Comparison of ENCODE assay signal across 11 cellular contexts in the genomic region with DNA sequence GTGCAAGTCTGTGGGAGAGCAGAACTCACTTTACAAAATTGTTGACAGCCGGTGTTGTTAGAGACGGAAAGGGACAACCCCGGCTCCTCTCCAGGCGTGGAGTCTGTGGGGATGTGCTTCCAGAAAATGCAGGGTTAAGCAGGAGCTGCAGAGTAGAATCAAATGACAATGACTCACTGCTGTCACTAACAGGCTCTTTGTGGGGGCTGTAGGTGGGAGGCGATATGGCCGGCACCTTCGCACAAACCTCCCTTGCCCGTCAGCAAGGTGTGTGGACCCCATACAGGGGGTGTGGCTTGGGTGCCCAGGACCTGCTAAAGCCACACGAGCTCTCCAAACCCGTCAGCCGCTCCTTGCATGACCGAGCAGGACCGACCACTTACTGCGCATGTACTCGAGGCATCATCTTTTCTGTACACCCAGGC. TPM values are rescaled to one million over a fixed set of nuclear protein-coding genes. Genes with fewer than 3 reads are reported as not detected.
DNase-seq lines count a peak whose midpoint lies in the region; ATAC-seq and TF ChIP-seq lines count a peak whose summit lies in the region.
"Had no signal": no experiment of that assay in that cellular context is flagged by ENCODE, and none has a peak within 500 bp of the region (broad histone marks: within the 10 kb centered on the region; RNA-seq: fewer than 3 reads in every experiment).

No MANE protein-coding gene starts in this region.

- POLR2A ChIA-PET in IMR-90 (lab: Charles Lee; ENCODE audit: unreplicated experiment), result no interaction called here

- H3K4me2 ChIP-seq in IMR-90 (ENCODE audit: low read depth, low read length), result no peak overlapping the region

- BruUV-seq in IMR-90 (replicated peaks; lab: Mats Ljungman, UMichigan), result no TSS peak

- TF ChIP-seq CTCF in IMR-90 (conservative IDR thresholded peaks at IDR 0.05; ENCODE audit: low read depth, low read length) (no peak), dorsolateral prefrontal cortex (IDR thresholded peaks at IDR 0.05 in 54 of 56, conservative IDR thresholded peaks at IDR 0.05 in 2 of 56; ENCODE audit: low read depth in 1 of 56, partially characterized antibody in 56 of 56) (no peak), liver (IDR thresholded peaks at IDR 0.05; ENCODE audit: low read depth, low read length, missing input control) (no peak), GM13976 (IDR thresholded peaks at IDR 0.05; ENCODE audit: borderline replicate concordance, control extremely low read depth, extremely low read depth, insufficient read depth, missing control alignments) (no peak)

- CTCF ChIA-PET in IMR-90 (lab: Yijun Ruan, JAX), result no interaction called here

- no peak for TF ChIP-seq POLR2A in IMR-90 (IDR thresholded peaks at IDR 0.05; ENCODE audit: low read depth, low read length)

- intact Hi-C loops in IMR-90 (cut with micrococcal nuclease) (no loop called here), dorsolateral prefrontal cortex (cut with DNase I) (no loop called here)

- peak overlapping the region; percentile 45 for H2AFZ ChIP-seq in IMR-90 (replicated peaks; ENCODE audit: low read length, poor library complexity)

- H3K4me3 ChIP-seq in IMR-90 (ENCODE audit: insufficient read depth, low read depth, low read length) (no peak overlapping the region), dorsolateral prefrontal cortex (peak overlapping the region in 38 of 59 donors; percentile 1 to 49 (median 20)), liver (ENCODE audit: low read depth in 1 of 3, low read length in 3 of 3) (peak overlapping the region in 1 of 3 donors; percentile 4), stomach smooth muscle (ENCODE audit: low read length in 2 of 2) (peak overlapping the region; percentile 11 to 52)
- H3K4me3 ChIP-seq: upper lobe of left lung had no signal

- H3K14ac ChIP-seq in IMR-90 (replicated peaks; ENCODE audit: low read depth, low read length), result no peak overlapping the region

- H3K79me1 ChIP-seq in IMR-90 (ENCODE audit: low read depth in 1 of 2, low read length in 2 of 2), result peaks cover 1 to 11% of the 10 kb centered on the region in 2 experiments; a peak in 3 of 4 replicates

- no peak overlapping the region for H2BK15ac ChIP-seq in IMR-90 (ENCODE audit: low read depth, low read length)

- H2BK120ac ChIP-seq in IMR-90 (ENCODE audit: low read depth, low read length), result no peak overlapping the region

- H3K23ac ChIP-seq in IMR-90 (ENCODE audit: low read depth, low read length), result no peak overlapping the region

- H2AK5ac ChIP-seq in IMR-90 (ENCODE audit: low read depth, low read length), result no peak overlapping the region

- no peak overlapping the region for H4K91ac ChIP-seq in IMR-90 (ENCODE audit: insufficient read depth, low read depth, low read length)

- H3K27me3 ChIP-seq in IMR-90 (ENCODE audit: control insufficient read depth, insufficient read depth, low read length) (no peaks in the 10 kb centered on the region), dorsolateral prefrontal cortex (no peaks in the 10 kb centered on the region), liver (ENCODE audit: control insufficient read depth in 4 of 4, insufficient read depth in 4 of 4, low read length in 3 of 4) (no peaks in the 10 kb centered on the region), stomach smooth muscle (ENCODE audit: control insufficient read depth in 1 of 2, insufficient read depth in 2 of 2, low read length in 2 of 2) (no peaks in the 10 kb centered on the region)
- H3K27me3 ChIP-seq: upper lobe of left lung had no signal

- dilution Hi-C loops in IMR-90 (cut with HindIII; ENCODE audit: low sequenced_read_pairs, unreplicated experiment), result no loop called here

- peak; percentile 34 for DNase-seq in IMR-90
- DNase-seq in dorsolateral prefrontal cortex, result peak in 3 of 10 donors; percentile 52 to 72 (median 55)
- no peak for DNase-seq in activated CD4-positive, alpha-beta T cell treated with anti-CD3 and anti-CD28 coated beads for 48 hours
- no peak for DNase-seq in GM13976 (ENCODE audit: low spot score)
- DNase-seq: activated naive CD8-positive, alpha-beta T cell treated with anti-CD3 and anti-CD28 coated beads, Interleukin-2, amount 10 ng/mL, durations not matched to agents 7 days and 5 days; NCI-H187 had no signal

- peaks cover 9% of the 10 kb centered on the region; the same call in 1 of the 2 replicates for H3K9me1 ChIP-seq in IMR-90 (ENCODE audit: insufficient read depth, low read length)

- no peak overlapping the region for H4K8ac ChIP-seq in IMR-90 (ENCODE audit: low read depth in 2 of 2, low read length in 2 of 2)

- H3K18ac ChIP-seq in IMR-90 (ENCODE audit: low read depth, low read length), result no peak overlapping the region

- ATAC-seq in IMR-90 (ENCODE audit: low read depth) (peak; percentile 45), HG03108 (IDR thresholded peaks at IDR 0.05; ENCODE audit: unreplicated experiment) (no peak), HG02852 (IDR thresholded peaks at IDR 0.05; ENCODE audit: unreplicated experiment) (no peak)

- H3K56ac ChIP-seq in IMR-90 (ENCODE audit: extremely low read depth, insufficient read depth, low read length), result no peak overlapping the region

- H4K20me1 ChIP-seq in IMR-90 (ENCODE audit: insufficient read depth, low read length), result peaks cover 7% of the 10 kb centered on the region

- no peak overlapping the region for H4K5ac ChIP-seq in IMR-90 (ENCODE audit: low read depth, low read length)

- 40% methylated on average over 1 of the region's 15 CpGs; no CpG with 5 or more reads in 1 of the 2 experiments for WGBS in IMR-90 (ENCODE audit: extremely low coverage in 2 of 2, insufficient read length in 1 of 2), 2 experiments
- 30% methylated on average over 15 of the region's 15 CpGs for WGBS in liver

- H3K27ac ChIP-seq in IMR-90 (ENCODE audit: insufficient read depth, low read length), result no peak overlapping the region
- H3K27ac ChIP-seq in dorsolateral prefrontal cortex, result peak overlapping the region; percentile 24 to 99 (median 88)
- peak overlapping the region; percentile 86 to 94 for H3K27ac ChIP-seq in liver (ENCODE audit: low read depth in 1 of 2, low read length in 2 of 2)
- peak overlapping the region; percentile 90 for H3K27ac ChIP-seq in stomach smooth muscle (ENCODE audit: low read length)

- H3K4me1 ChIP-seq in IMR-90 (ENCODE audit: control insufficient read depth, insufficient read depth, low read length) (peaks cover 18% of the 10 kb centered on the region), liver (ENCODE audit: control insufficient read depth in 4 of 4, insufficient read depth in 4 of 4, low read length in 3 of 4) (peaks cover 22 to 63% (median 56%) of the 10 kb centered on the region in 4 donors), stomach smooth muscle (ENCODE audit: control insufficient read depth, insufficient read depth, low read length) (peaks cover 71% of the 10 kb centered on the region)

- peak overlapping the region; percentile 26 for H2AK9ac ChIP-seq in IMR-90 (replicated peaks; ENCODE audit: low read depth, low read length, poor library complexity)

- no peaks in the 10 kb centered on the region for H3K9me3 ChIP-seq in IMR-90 (ENCODE audit: control insufficient read depth, insufficient read depth, low read length)
- H3K9me3 ChIP-seq in liver (ENCODE audit: control insufficient read depth in 4 of 4, low read length in 3 of 4), result no peaks in the 10 kb centered on the region
- no peaks in the 10 kb centered on the region for H3K9me3 ChIP-seq in stomach smooth muscle (ENCODE audit: control insufficient read depth in 2 of 2, low read length in 2 of 2)
- H3K9me3 ChIP-seq: upper lobe of left lung had no signal

- no peak overlapping the region for H2BK20ac ChIP-seq in IMR-90 (ENCODE audit: low read depth, low read length)

- H3K9ac ChIP-seq in IMR-90 (ENCODE audit: low read depth, low read length) (no peak overlapping the region), liver (ENCODE audit: low read depth in 1 of 2, low read length in 2 of 2) (peak overlapping the region; percentile 34 to 58), stomach smooth muscle (ENCODE audit: low read length in 2 of 2) (peak overlapping the region in 1 of 2 donors; percentile 29)

- no peak for TF ChIP-seq RAD21 in IMR-90 (IDR thresholded peaks at IDR 0.05; ENCODE audit: low read length)
- TF ChIP-seq RAD21 in liver (IDR thresholded peaks at IDR 0.05), result no peak

- no peak overlapping the region for H3K4ac ChIP-seq in IMR-90 (ENCODE audit: low read depth, low read length)

- in situ Hi-C loops in IMR-90 (cut with MboI; ENCODE audit: low sequenced_read_pairs), result no loop called here
- in situ Hi-C loops in GM13976 (cut with MboI; ENCODE audit: low sequenced_read_pairs, unreplicated experiment), result no loop called here

- peaks cover 20% of the 10 kb centered on the region for H3K36me3 ChIP-seq in IMR-90 (ENCODE audit: control insufficient read depth, insufficient read depth, low read length)
- peaks cover 5 to 13% (median 9%) of the 10 kb centered on the region in 4 donors for H3K36me3 ChIP-seq in liver (ENCODE audit: control insufficient read depth in 4 of 4, insufficient read depth in 3 of 4, low read depth in 1 of 4, low read length in 3 of 4)
- H3K36me3 ChIP-seq in stomach smooth muscle (ENCODE audit: control insufficient read depth in 2 of 2, insufficient read depth in 2 of 2, low read length in 2 of 2), result peaks cover 22 to 33% of the 10 kb centered on the region in 2 donors

- H2BK5ac ChIP-seq in IMR-90 (ENCODE audit: low read depth, low read length, poor library complexity, severe bottlenecking), result peak overlapping the region; percentile 1

RNA-seq across cellular contexts. Expression of a gene that starts 5.8 kb away (rescaled TPM):
- total RNA-seq in IMR-90 (2012; rRNA removed) (26.7 and 38.0 TPM in 2 replicates), dorsolateral prefrontal cortex (100 to 1,000 TPM in 115 of 120 experiments, 10 to 100 TPM in 5; 87.1 to 176 (median 131) TPM), liver (10 to 100 TPM in 1 of 2 donors, 1 to 10 TPM in 1; 8.6 to 24.5 TPM)
- polyA plus RNA-seq in IMR-90 (2012; rRNA removed) (104 and 113 TPM in 2 replicates), liver (10 to 100 TPM; 32.4 to 36.6 TPM)
- polyA plus RNA-seq in IMR-90 (2012; cell fraction: cytosol; rRNA removed), result 45.0 and 131 TPM in 2 replicates
- 71.2 and 130 TPM in 2 replicates for polyA plus RNA-seq in IMR-90 (2012; cell fraction: nucleus; rRNA removed; ENCODE audit: low replicate concordance)

RNA-seq across cellular contexts. Expression of a gene that starts 29.0 kb away (rescaled TPM):
- total RNA-seq in IMR-90 (2012; rRNA removed), result 1.4 TPM in 2 replicates
- polyA plus RNA-seq in IMR-90 (2012; rRNA removed), result 6.2 and 6.7 TPM in 2 replicates
- polyA plus RNA-seq in IMR-90 (2012; cell fraction: cytosol; rRNA removed), result 2.7 and 5.4 TPM in 2 replicates
- 20.9 and 34.4 TPM in 2 replicates for polyA plus RNA-seq in IMR-90 (2012; cell fraction: nucleus; rRNA removed; ENCODE audit: low replicate concordance)
- total RNA-seq in dorsolateral prefrontal cortex, result 100 to 1,000 TPM in 2 of 120 experiments, 10 to 100 TPM in 118; 17.9 to 122 (median 58.2) TPM
- total RNA-seq in liver, result under 1 TPM; 0.50 to 0.84 TPM
- under 1 TPM in 1 of 2 donors, not detected in 1; 0.67 TPM for polyA plus RNA-seq in liver

RNA-seq across cellular contexts. Expression of a gene that starts 45.0 kb away (rescaled TPM):
- total RNA-seq in IMR-90 (2012; rRNA removed) (78.0 and 80.0 TPM in 2 replicates), dorsolateral prefrontal cortex (10 to 100 TPM; 12.7 to 53.3 (median 33.2) TPM), liver (1 to 10 TPM in 1 of 2 donors, under 1 TPM in 1; 0.79 to 4.4 TPM)
- polyA plus RNA-seq in IMR-90 (2012; rRNA removed) (202 and 213 TPM in 2 replicates), liver (1 to 10 TPM; 1.1 to 1.8 TPM)
- polyA plus RNA-seq in IMR-90 (2012; cell fraction: cytosol; rRNA removed), result 91.6 and 164 TPM in 2 replicates
- 230 and 543 TPM in 2 replicates for polyA plus RNA-seq in IMR-90 (2012; cell fraction: nucleus; rRNA removed; ENCODE audit: low replicate concordance)

RNA-seq across cellular contexts. Expression of a gene that starts 49.5 kb away (rescaled TPM):
- total RNA-seq in IMR-90 (2012; rRNA removed), result 28.0 and 38.6 TPM in 2 replicates
- polyA plus RNA-seq in IMR-90 (2012; rRNA removed), result 23.0 and 25.8 TPM in 2 replicates
- 16.2 and 19.3 TPM in 2 replicates for polyA plus RNA-seq in IMR-90 (2012; cell fraction: cytosol; rRNA removed)
- 42.2 and 55.1 TPM in 2 replicates for polyA plus RNA-seq in IMR-90 (2012; cell fraction: nucleus; rRNA removed; ENCODE audit: low replicate concordance)
- 100 to 1,000 TPM in 118 of 120 experiments, 10 to 100 TPM in 2; 74.6 to 225 (median 160) TPM for total RNA-seq in dorsolateral prefrontal cortex
- 10 to 100 TPM in 1 of 2 donors, 1 to 10 TPM in 1; 7.4 to 26.1 TPM for total RNA-seq in liver
- 1 to 10 TPM in 1 of 2 donors, under 1 TPM in 1; 0.90 to 6.7 TPM for polyA plus RNA-seq in liver
